In the genomic region with DNA sequence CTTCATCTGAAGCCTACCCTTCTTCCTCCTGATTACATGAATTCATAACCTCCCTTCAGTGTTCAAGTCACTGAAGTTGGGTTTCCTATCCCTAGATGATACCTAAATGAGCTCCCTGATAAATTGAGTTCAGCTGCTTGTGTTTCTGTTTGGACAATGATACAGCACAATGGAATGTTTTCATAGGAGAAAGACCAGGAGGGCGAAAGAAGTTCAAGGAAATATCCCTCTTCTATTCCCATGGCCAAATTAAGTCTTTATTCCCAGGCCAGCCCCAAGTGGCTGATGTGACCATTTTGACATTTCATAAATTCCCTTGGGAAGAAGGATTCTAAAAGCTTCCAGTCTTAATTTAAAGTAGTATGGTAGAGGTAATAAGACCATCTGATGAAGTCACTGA, we compare ENCODE assay signal across 14 cellular contexts.
DNase-seq lines count a peak whose midpoint lies in the region; ATAC-seq, FAIRE-seq and TF ChIP-seq lines count a peak whose summit lies in the region.
"Had no signal": no experiment of that assay in that cellular context is flagged by ENCODE, and none has a peak within 500 bp of the region (broad histone marks: within the 10 kb centered on the region; RNA-seq: fewer than 3 reads in every experiment).

No MANE protein-coding gene starts in this region.

- H3K9me3 ChIP-seq in kidney (ENCODE audit: control insufficient read depth in 1 of 2, low read length in 2 of 2) (no peaks in the 10 kb centered on the region), adrenal gland (replicated peaks in 1 of 3) (no peaks in the 10 kb centered on the region), BE2C (no peaks in the 10 kb centered on the region)
- H3K9me3 ChIP-seq: neutrophil, testis had no signal

- ATAC-seq in Right ventricle myocardium inferior (peak; percentile 79), HG02642 (IDR thresholded peaks at IDR 0.05; ENCODE audit: poor library complexity, unreplicated experiment) (no peak)

- H3K9ac ChIP-seq in kidney (ENCODE audit: low read length in 2 of 2) = no peak overlapping the region

- no peak for DNase-seq in Right ventricle myocardium inferior (ENCODE audit: missing footprints)
- DNase-seq in cardiac septum (ENCODE audit: low spot score) = no peak
- DNase-seq in choroid plexus epithelial cell (ENCODE audit: low read depth) = peak; percentile 60
- no peak for DNase-seq in kidney
- DNase-seq in adrenal gland = no peak
- no peak for DNase-seq in activated CD8-positive, alpha-beta memory T cell treated with anti-CD3 and anti-CD28 coated beads, Interleukin-2, amount 50 U/mL, for 48 hours
- no peak for DNase-seq in BE2C
- DNase-seq: activated CD4-positive, alpha-beta T cell treated with anti-CD3 and anti-CD28 coated beads for 1 hour; activated naive CD4-positive, alpha-beta T cell; effector CD8-positive, alpha-beta T cell had no signal

- no peaks in the 10 kb centered on the region for H3K36me3 ChIP-seq in kidney (ENCODE audit: control insufficient read depth in 1 of 2, insufficient read depth in 2 of 2, low read length in 2 of 2)
- H3K36me3 ChIP-seq in adrenal gland (replicated peaks in 1 of 2) = no peaks in the 10 kb centered on the region
- H3K36me3 ChIP-seq in BE2C = no peaks in the 10 kb centered on the region
- H3K36me3 ChIP-seq: neutrophil had no signal

- H3K4me1 ChIP-seq in kidney (ENCODE audit: control insufficient read depth in 1 of 2, insufficient read depth in 1 of 2, low read depth in 1 of 2, low read length in 2 of 2) (no peaks in the 10 kb centered on the region), adrenal gland (replicated peaks in 1 of 2) (peaks cover 0 to 14% of the 10 kb centered on the region in 2 donors), BE2C (no peaks in the 10 kb centered on the region)

- no peak for TF ChIP-seq POLR2A in adrenal gland (IDR thresholded peaks at IDR 0.05)

- WGBS in adrenal gland, 4 donors = 21 to 32% (median 24%) methylated on average over 1 of the region's 1 CpG

- intact Hi-C loops in Right ventricle myocardium inferior (cut with DNase I) = no loop called here
- intact Hi-C loops in cardiac septum (cut with DNase I) = no loop called here
- intact Hi-C loops in kidney (cut with DNase I) = no loop called here
- intact Hi-C loops in adrenal gland (cut with DNase I) = no loop called here

- H3K27ac ChIP-seq in kidney (ENCODE audit: low read depth in 2 of 2, low read length in 2 of 2) (no peak overlapping the region), adrenal gland (peak overlapping the region in 2 of 5 donors; percentile 35 to 53)
- H3K27ac ChIP-seq: 22Rv1 had no signal

- H3K4me3 ChIP-seq in choroid plexus epithelial cell (ENCODE audit: low read depth, low read length) = no peak overlapping the region
- no peak overlapping the region for H3K4me3 ChIP-seq in kidney (ENCODE audit: low read length in 2 of 2)
- H3K4me3 ChIP-seq in adrenal gland = no peak overlapping the region
- no peak overlapping the region for H3K4me3 ChIP-seq in BE2C (ENCODE audit: low read depth, low read length)
- H3K4me3 ChIP-seq: testis had no signal

- TF ChIP-seq CTCF in choroid plexus epithelial cell (conservative IDR thresholded peaks at IDR 0.05; ENCODE audit: low read depth, low read length) (no peak), kidney (IDR thresholded peaks at IDR 0.05; ENCODE audit: borderline replicate concordance, extremely low read depth, insufficient read depth) (no peak), adrenal gland (IDR thresholded peaks at IDR 0.05) (no peak), BE2C (IDR thresholded peaks at IDR 0.05; ENCODE audit: low read depth, low read length) (no peak)

- peak; percentile 57 for FAIRE-seq in kidney (lab: Jason Lieb, UNC)

- no peaks in the 10 kb centered on the region for H3K27me3 ChIP-seq in adrenal gland
- H3K27me3 ChIP-seq in BE2C = no peaks in the 10 kb centered on the region
- H3K27me3 ChIP-seq: neutrophil, testis had no signal
